In genomic region chr11:13963949-13964770, GRCh38 we compare ENCODE assay signal across 9 cellular contexts. TPM values are rescaled to one million over a fixed set of nuclear protein-coding genes. Genes with fewer than 3 reads are reported as not detected.
A peak's percentile ranks its signal among the peaks of the same experiment; 100 is the strongest.
DNase-seq lines count a peak whose midpoint lies in the region; ATAC-seq and TF ChIP-seq lines count a peak whose summit lies in the region.
"Had no signal": no experiment of that assay in that cellular context is flagged by ENCODE, and none has a peak within 500 bp of the region (broad histone marks: within the 10 kb centered on the region; RNA-seq: fewer than 3 reads in every experiment).

No MANE protein-coding gene starts in this region.

- H3K27ac ChIP-seq in heart left ventricle, result peak overlapping the region in 4 of 12 donors; percentile 53 to 66 (median 56)
- H3K27ac ChIP-seq: VCaP had no signal

- ATAC-seq in heart left ventricle, result peak in 3 of 4 donors; percentile 54 to 71 (median 68)
- ATAC-seq in HG03342 (IDR thresholded peaks at IDR 0.05; ENCODE audit: unreplicated experiment), result no peak
- no peak for ATAC-seq in HG03571 (IDR thresholded peaks at IDR 0.05; ENCODE audit: unreplicated experiment)
- no peak for ATAC-seq in HG03565 (IDR thresholded peaks at IDR 0.05; ENCODE audit: unreplicated experiment)

- H3K27me3 ChIP-seq in heart left ventricle, result peaks cover 10 to 88% (median 51%) of the 10 kb centered on the region in 9 donors

- intact Hi-C loops in heart left ventricle (cut with DNase I), result no loop called here

- peak; percentile 34 for DNase-seq in GM20000 (ENCODE audit: low spot score)
- DNase-seq in activated CD4-positive, alpha-beta T cell treated with anti-CD3 and anti-CD28 coated beads, Interleukin-2, amount 50 U/mL, for 1 hour, result peak; percentile 14
- peak; percentile 12 to 61 (median 29) for DNase-seq in heart left ventricle
- peak; percentile 75 for DNase-seq in retina
- no peak for DNase-seq in inferior parietal cortex (ENCODE audit: extremely low spot score)

- H3K4me3 ChIP-seq in heart left ventricle, result peak overlapping the region; percentile 32 to 60 (median 52)

- WGBS in heart left ventricle, 4 donors, result 2 to 10% (median 4%) methylated on average over 22 to 62 of the region's 62 CpGs

- H3K36me3 ChIP-seq in heart left ventricle, result no peaks in the 10 kb centered on the region

- no peak for TF ChIP-seq CTCF in GM20000 (IDR thresholded peaks at IDR 0.05; ENCODE audit: extremely low read depth, missing control alignments)
- TF ChIP-seq CTCF in heart left ventricle (IDR thresholded peaks at IDR 0.05), result peak in 2 of 12 donors; percentile 5 to 26

- H3K4me1 ChIP-seq in heart left ventricle, result peaks cover 0 to 30% (median 9%) of the 10 kb centered on the region in 12 donors

- TF ChIP-seq POLR2A in heart left ventricle (IDR thresholded peaks at IDR 0.05), result no peak

- H3K9me3 ChIP-seq in heart left ventricle, result no peaks in the 10 kb centered on the region

RNA-seq across cellular contexts. Expression of gene SPON1, which starts 1.6 kb away (rescaled TPM):
- total RNA-seq in heart left ventricle, result 10 to 100 TPM in 4 of 9 donors, 1 to 10 TPM in 5; 3.0 to 20.0 (median 6.8) TPM
- polyA plus RNA-seq in heart left ventricle, result 1 to 10 TPM; 1.6 to 9.5 TPM

Comparison
In these comparisons a context has a peak if more than half of its experiments do, and no peak if none do; other contexts are left out.
1. ATAC-seq: peak in heart left ventricle (3 of 4); none in HG03342 (single experiment), HG03571 (single experiment) and HG03565 (single experiment).